Comparison of ENCODE assay signal across 10 cellular contexts in the genomic region with DNA sequence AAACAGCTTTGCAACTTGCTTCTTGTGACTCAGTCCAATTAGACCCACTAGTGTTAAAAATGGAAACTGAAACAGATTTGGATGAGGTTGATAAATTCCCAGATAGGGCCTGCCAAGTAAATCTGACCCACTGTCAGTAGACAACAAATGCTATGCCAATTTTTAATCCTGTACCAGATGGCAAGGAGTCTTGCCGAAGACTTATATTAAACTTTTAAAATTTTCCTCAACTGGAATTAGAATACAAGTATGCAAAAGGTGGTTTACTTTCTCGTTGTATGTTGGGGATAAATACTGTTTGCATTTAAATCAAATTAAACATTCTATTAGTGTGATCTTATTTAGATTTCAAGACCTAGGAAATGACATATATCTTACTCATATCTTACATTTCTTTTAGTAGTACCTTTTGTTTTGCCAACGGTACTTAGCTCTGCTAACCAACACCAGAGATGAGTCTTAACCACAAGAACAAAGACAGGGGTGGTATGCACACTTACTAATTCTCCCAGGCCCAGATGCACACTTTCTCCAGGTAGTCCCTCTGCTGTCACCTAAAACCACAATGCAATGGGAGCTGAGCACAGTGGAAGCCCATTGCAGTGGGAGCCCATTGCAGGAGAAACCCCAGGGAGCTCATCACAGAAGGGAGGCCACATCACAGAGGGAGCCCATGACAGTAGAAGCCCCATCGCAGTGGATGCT.
DNase-seq lines count a peak whose midpoint lies in the region; ATAC-seq and TF ChIP-seq lines count a peak whose summit lies in the region.
"Had no signal": no experiment of that assay in that cellular context is flagged by ENCODE, and none has a peak within 500 bp of the region (broad histone marks: within the 10 kb centered on the region; RNA-seq: fewer than 3 reads in every experiment).

No MANE protein-coding gene starts in this region.

- ATAC-seq in GM19035 (IDR thresholded peaks at IDR 0.05; ENCODE audit: unreplicated experiment) (peak; percentile 56), Panc1 (peak; percentile 62)
- ATAC-seq: K562 had no signal

- TF ChIP-seq CTCF in Panc1 (IDR thresholded peaks at IDR 0.05), result no peak

- POLR2A ChIA-PET in Panc1 (lab: Charles Lee), result interaction anchor here (0.6 to 1.4 kb wide), 7 partner anchors 10 to 59 kb away, joined by 3 to 10 read pairs (median 3); no protein-coding TSS in a partner anchor

- DNase-seq in AG20443 (ENCODE audit: low spot score) (peak; percentile 16), Panc1 (ENCODE audit: low read depth, low spot score) (peak; percentile 91), fibroblast of the conjunctiva (ENCODE audit: low read depth) (peak; percentile 44), NCI-H187 treated with DMSO at 0.1 percent for 48 hours (lab: John Stamatoyannopoulos, UW) (no peak), NCI-H2196 (lab: John Stamatoyannopoulos, UW; ENCODE audit: unreplicated experiment) (no peak), NCI-H1436 (lab: John Stamatoyannopoulos, UW) (no peak), middle frontal gyrus (ENCODE audit: extremely low spot score, low spot score) (no peak)
- DNase-seq: stimulated activated CD4-positive, alpha-beta T cell treated with anti-CD3 and anti-CD28 coated beads, Interleukin-2, amount 100 ng/mL, for 48 hours had no signal

- intact Hi-C loops in Panc1 (cut with micrococcal nuclease; ENCODE audit: unreplicated experiment), result loop anchor here (5.0 kb wide), 1 partner anchor 62 kb away; no protein-coding TSS in a partner anchor

- CTCF ChIA-PET in Panc1 (lab: Charles Lee), result interaction anchor here (0.6 to 0.8 kb wide), 2 partner anchors 49 to 401 kb away, joined by 3 read pairs; no protein-coding TSS in a partner anchor

- no peaks in the 10 kb centered on the region for H3K36me3 ChIP-seq in Panc1 (ENCODE audit: control insufficient read depth, insufficient read depth, low read length)

- no peak overlapping the region for H3K4me3 ChIP-seq in Panc1 (ENCODE audit: low read depth in 2 of 2, low read length in 2 of 2)
- H3K4me3 ChIP-seq: K562 had no signal

- no peaks in the 10 kb centered on the region for H3K27me3 ChIP-seq in Panc1 (ENCODE audit: control insufficient read depth, insufficient read depth, low read length)

- no TSS peak for BruUV-seq in Panc1 (replicated peaks; lab: Mats Ljungman, UMichigan)

- no peaks in the 10 kb centered on the region for H3K9me3 ChIP-seq in Panc1 (ENCODE audit: control insufficient read depth, insufficient read depth, low read depth, low read length)

- in situ Hi-C loops in Panc1 (cut with HindIII; ENCODE audit: low pct_unique_long_range_greater_than_20kb, low sequenced_read_pairs), result no loop called here

- H3K27ac ChIP-seq in Panc1 (ENCODE audit: low read length), result peak overlapping the region; percentile 100

- peaks cover 100% of the 10 kb centered on the region for H3K4me1 ChIP-seq in Panc1 (ENCODE audit: control insufficient read depth, insufficient read depth, low read length)

Comparison
In these comparisons a context has a peak if more than half of its experiments do, and no peak if none do; other contexts are left out.
1. DNase-seq: peak in AG20443 (single experiment), Panc1 (single experiment) and fibroblast of the conjunctiva (single experiment); none in NCI-H187 treated with DMSO at 0.1 percent for 48 hours (single experiment), NCI-H2196 (single experiment), NCI-H1436 (single experiment) and middle frontal gyrus (single experiment).